8 cellular contexts compared by ENCODE assay signal in genomic region chr12:62191747-62192485, GRCh38.
DNase-seq lines count a peak whose midpoint lies in the region; ATAC-seq and TF ChIP-seq lines count a peak whose summit lies in the region.

No MANE protein-coding gene starts in this region.

- no peaks in the 10 kb centered on the region for H3K9me3 Mint-ChIP-seq in CD4-positive, alpha-beta T cell
- H3K9me3 Mint-ChIP-seq in activated T-helper 2 cell treated with anti-CD3 and anti-CD28 coated beads, Interferon-gamma antibody, Interleukin-2, Interleukin-4, amounts not matched to agents 10 μg/mL and 5 μg/mL and 100 μg/mL, durations not matched to agents 14 hours and 24 hours and 36 hours = no peaks in the 10 kb centered on the region

- peak overlapping the region; percentile 43 for H3K4me3 ChIP-seq in HL-60 (replicated peaks; ENCODE audit: insufficient read depth, low read length)
- peak overlapping the region; percentile 16 to 51 (median 36) for H3K4me3 ChIP-seq in heart right ventricle
- H3K4me3 ChIP-seq in prostate gland = peak overlapping the region; percentile 12 to 19

- H3K4me1 ChIP-seq in heart right ventricle = peaks cover 15 to 30% (median 21%) of the 10 kb centered on the region in 9 donors
- H3K4me1 ChIP-seq in prostate gland (replicated peaks) = no peaks in the 10 kb centered on the region

- CTCF ChIA-PET in CD4-positive, alpha-beta T cell (lab: Charles Lee) = interaction anchor here (0.7 to 1.4 kb wide), 2 partner anchors 12 to 68 kb away, joined by 3 read pairs; no protein-coding TSS in a partner anchor

- no peaks in the 10 kb centered on the region for H3K36me3 ChIP-seq in heart right ventricle
- H3K36me3 ChIP-seq in prostate gland = no peaks in the 10 kb centered on the region

- WGBS in heart right ventricle, 2 donors = 1% methylated on average over 46 of the region's 46 CpGs
- under 1% methylated on average over 41 of the region's 46 CpGs for WGBS in prostate gland

- no peak overlapping the region for H3K27ac ChIP-seq in CD4-positive, alpha-beta T cell (ENCODE audit: low read depth, low read length)
- no peak overlapping the region for H3K27ac ChIP-seq in HL-60 (replicated peaks)
- H3K27ac ChIP-seq in heart right ventricle = no peak overlapping the region
- H3K27ac ChIP-seq in prostate gland = no peak overlapping the region

- no peak for TF ChIP-seq CTCF in CD4-positive, alpha-beta T cell (IDR thresholded peaks at IDR 0.05)
- TF ChIP-seq CTCF in HL-60 (IDR thresholded peaks at IDR 0.05; ENCODE audit: insufficient read depth, low read length) (no peak), heart right ventricle (IDR thresholded peaks at IDR 0.05) (no peak), prostate gland (IDR thresholded peaks at IDR 0.05) (no peak)

- DNase-seq in CD4-positive, alpha-beta T cell = peak in 6 of 10 experiments; percentile 1 to 33 (median 6)
- no peak for DNase-seq in HL-60 (ENCODE audit: low read depth in 1 of 2, low spot score in 1 of 2)
- DNase-seq in activated T-helper 2 cell treated with anti-CD3 and anti-CD28 coated beads, Interferon-gamma antibody, Interleukin-2, Interleukin-4, amounts not matched to agents 10 μg/mL and 5 μg/mL and 100 μg/mL, durations not matched to agents 14 hours and 24 hours and 36 hours (ENCODE audit: low spot score) = no peak
- no peak for DNase-seq in heart right ventricle
- DNase-seq in prostate gland (ENCODE audit: low spot score) = no peak
- DNase-seq in KG1 (lab: John Stamatoyannopoulos, UW) = no peak

- peak; percentile 47 for ATAC-seq in CD4-positive, alpha-beta T cell (ENCODE audit: poor library complexity)
- ATAC-seq in heart right ventricle (peak in 5 of 8 donors; percentile 20 to 49 (median 32)), GM21447 (IDR thresholded peaks at IDR 0.05; ENCODE audit: unreplicated experiment) (no peak), GM18868 (IDR thresholded peaks at IDR 0.05; ENCODE audit: unreplicated experiment) (no peak)

- H3K4me1 Mint-ChIP-seq in CD4-positive, alpha-beta T cell (ENCODE audit: low read depth) = peaks cover 24% of the 10 kb centered on the region
- peaks cover 19% of the 10 kb centered on the region for H3K4me1 Mint-ChIP-seq in activated T-helper 2 cell treated with anti-CD3 and anti-CD28 coated beads, Interferon-gamma antibody, Interleukin-2, Interleukin-4, amounts not matched to agents 10 μg/mL and 5 μg/mL and 100 μg/mL, durations not matched to agents 14 hours and 24 hours and 36 hours (ENCODE audit: low read depth)

- H3K27ac Mint-ChIP-seq in CD4-positive, alpha-beta T cell = no peak overlapping the region
- H3K27ac Mint-ChIP-seq in activated T-helper 2 cell treated with anti-CD3 and anti-CD28 coated beads, Interferon-gamma antibody, Interleukin-2, Interleukin-4, amounts not matched to agents 10 μg/mL and 5 μg/mL and 100 μg/mL, durations not matched to agents 14 hours and 24 hours and 36 hours = no peak overlapping the region

- H3K36me3 Mint-ChIP-seq in CD4-positive, alpha-beta T cell (ENCODE audit: low read depth) = no peaks in the 10 kb centered on the region
- H3K36me3 Mint-ChIP-seq in activated T-helper 2 cell treated with anti-CD3 and anti-CD28 coated beads, Interferon-gamma antibody, Interleukin-2, Interleukin-4, amounts not matched to agents 10 μg/mL and 5 μg/mL and 100 μg/mL, durations not matched to agents 14 hours and 24 hours and 36 hours (ENCODE audit: low read depth) = no peaks in the 10 kb centered on the region

- H3K4me3 Mint-ChIP-seq in CD4-positive, alpha-beta T cell = peak overlapping the region; percentile 82
- peak overlapping the region; percentile 75 for H3K4me3 Mint-ChIP-seq in activated T-helper 2 cell treated with anti-CD3 and anti-CD28 coated beads, Interferon-gamma antibody, Interleukin-2, Interleukin-4, amounts not matched to agents 10 μg/mL and 5 μg/mL and 100 μg/mL, durations not matched to agents 14 hours and 24 hours and 36 hours (ENCODE audit: low read depth)

- peaks cover 55% of the 10 kb centered on the region for H3K27me3 Mint-ChIP-seq in CD4-positive, alpha-beta T cell
- peaks cover 60% of the 10 kb centered on the region for H3K27me3 Mint-ChIP-seq in activated T-helper 2 cell treated with anti-CD3 and anti-CD28 coated beads, Interferon-gamma antibody, Interleukin-2, Interleukin-4, amounts not matched to agents 10 μg/mL and 5 μg/mL and 100 μg/mL, durations not matched to agents 14 hours and 24 hours and 36 hours (ENCODE audit: low read depth)

- intact Hi-C loops in CD4-positive, alpha-beta T cell (cut with DNase I, micrococcal nuclease) = loop anchor here in 1 of 2 experiments (5.0 kb wide), 2 partner anchors 65 to 185 kb away; no protein-coding TSS in a partner anchor
- intact Hi-C loops in activated T-helper 2 cell treated with anti-CD3 and anti-CD28 coated beads, Interferon-gamma antibody, Interleukin-2, Interleukin-4, amounts not matched to agents 10 μg/mL and 5 μg/mL and 100 μg/mL, durations not matched to agents 14 hours and 24 hours and 36 hours (cut with micrococcal nuclease) = loop anchor here (2.0 to 5.0 kb wide), 2 partner anchors 70 to 185 kb away; no protein-coding TSS in a partner anchor
- intact Hi-C loops in heart right ventricle (cut with DNase I) (loop anchor here in 1 of 10 donors (10.0 kb wide), 1 partner anchor 187 kb away; no protein-coding TSS in a partner anchor), prostate gland (cut with DNase I) (no loop called here)

- TF ChIP-seq POLR2A in prostate gland (IDR thresholded peaks at IDR 0.05) = no peak

- H3K9me3 ChIP-seq in CD4-positive, alpha-beta T cell (ENCODE audit: control insufficient read depth, low read length) = no peaks in the 10 kb centered on the region
- H3K9me3 ChIP-seq in heart right ventricle (no peaks in the 10 kb centered on the region), prostate gland (no peaks in the 10 kb centered on the region)

- POLR2A ChIA-PET in CD4-positive, alpha-beta T cell (lab: Charles Lee) = interaction anchor here (1.1 kb wide), 1 partner anchor 15 kb away, joined by 3 read pairs; no protein-coding TSS in a partner anchor

- peaks cover 42% of the 10 kb centered on the region for H3K27me3 ChIP-seq in CD4-positive, alpha-beta T cell (ENCODE audit: control insufficient read depth, insufficient read depth, low read length)
- H3K27me3 ChIP-seq in HL-60 (ENCODE audit: insufficient read depth, poor library complexity, severe bottlenecking) (peaks cover 36% of the 10 kb centered on the region), heart right ventricle (peaks cover 19 to 64% (median 37%) of the 10 kb centered on the region in 7 donors), prostate gland (replicated peaks; ENCODE audit: insufficient read depth) (peaks cover 17% of the 10 kb centered on the region)

Comparison
In these comparisons a context has a peak if more than half of its experiments do, and no peak if none do; other contexts are left out.
1. ATAC-seq: peak in CD4-positive, alpha-beta T cell (single experiment) and heart right ventricle (5 of 8); none in GM21447 (single experiment) and GM18868 (single experiment).
2. DNase-seq: peak in CD4-positive, alpha-beta T cell (6 of 10); none in HL-60 (0 of 2), activated T-helper 2 cell treated with anti-CD3 and anti-CD28 coated beads, Interferon-gamma antibody, Interleukin-2, Interleukin-4, amounts not matched to agents 10 μg/mL and 5 μg/mL and 100 μg/mL, durations not matched to agents 14 hours and 24 hours and 36 hours (single experiment), heart right ventricle (0 of 2), prostate gland (single experiment) and KG1 (single experiment).
3. Peak in every context shown above with its lines, with median percentiles within 50 percentile points of each other: H3K4me3 ChIP-seq.